ENCODE assay signal across 24 cellular contexts in genomic region chr10:100709146-100709545, GRCh38. TPM values are rescaled to one million over a fixed set of nuclear protein-coding genes. Genes with fewer than 3 reads are reported as not detected.
"Had no signal": no experiment of that assay in that cellular context is flagged by ENCODE, and none has a peak within 500 bp of the region (broad histone marks: within the 10 kb centered on the region; RNA-seq: fewer than 3 reads in every experiment).

No MANE protein-coding gene starts in this region.

- H3K4me1 Mint-ChIP-seq: activated naive CD8-positive, alpha-beta T cell treated with anti-CD3 and anti-CD28 coated beads, Interleukin-2, amount 10 ng/mL, durations not matched to agents 7 days and 5 days had no signal

- H3K36me3 ChIP-seq: adrenal gland, MG63, SJSA1 had no signal

- H3K4me3 Mint-ChIP-seq: activated CD8-positive, alpha-beta T cell treated with anti-CD3 and anti-CD28 coated beads, Interleukin-2, amount 10 ng/mL, durations not matched to agents 7 days and 5 days; activated naive CD8-positive, alpha-beta T cell treated with anti-CD3 and anti-CD28 coated beads, Interleukin-2, amount 10 ng/mL, durations not matched to agents 7 days and 5 days had no signal

- DNase-seq: activated CD4-positive, alpha-beta T cell treated with anti-CD3 and anti-CD28 coated beads for 48 hours; activated CD4-positive, alpha-beta T cell treated with anti-CD3 and anti-CD28 coated beads, Interleukin-2, amount 50 U/mL, for 4 hours; activated CD4-positive, CD25-positive, alpha-beta regulatory T cell treated with anti-CD3 and anti-CD28 coated beads, Interleukin-2, amount 50 U/mL, for 72 hours; activated CD8-positive, alpha-beta memory T cell treated with anti-CD3 and anti-CD28 coated beads, Interleukin-2, amount 50 U/mL, for 48 hours; activated CD8-positive, alpha-beta T cell treated with anti-CD3 and anti-CD28 coated beads, Interleukin-2, amount 10 ng/mL, durations not matched to agents 7 days and 5 days; activated naive CD4-positive, alpha-beta T cell treated with anti-CD3 and anti-CD28 coated beads, Interleukin-2, amount 50 U/mL, for 16 hours; activated naive CD8-positive, alpha-beta T cell treated with anti-CD3 and anti-CD28 coated beads, Interleukin-2, amount 10 ng/mL, durations not matched to agents 7 days and 5 days; activated T-cell treated with anti-CD3 and anti-CD28 coated beads, Interleukin-2, amount 50 U/mL, for 1 hour; adrenal gland; anterior cingulate cortex; MG63; NCI-H1105; NCI-H1436; NCI-H1694 treated with DMSO at 0.1 percent for 48 hours; NCI-H2029 treated with DMSO at 0.1 percent for 48 hours; NCI-H345; NCI-H510A; NCI-H526 treated with DMSO at 0.1 percent for 48 hours; PC-3; SHP77; SW 1271 had no signal

- H3K27ac ChIP-seq: adrenal gland, SJSA1 had no signal

- H3K4me1 ChIP-seq: SJSA1 had no signal

- H3K36me3 Mint-ChIP-seq: activated naive CD8-positive, alpha-beta T cell treated with anti-CD3 and anti-CD28 coated beads, Interleukin-2, amount 10 ng/mL, durations not matched to agents 7 days and 5 days had no signal

- H3K9me3 Mint-ChIP-seq: activated naive CD8-positive, alpha-beta T cell treated with anti-CD3 and anti-CD28 coated beads, Interleukin-2, amount 10 ng/mL, durations not matched to agents 7 days and 5 days had no signal

- H3K4me3 ChIP-seq: MG63, SJSA1 had no signal

- H3K27ac Mint-ChIP-seq: activated CD8-positive, alpha-beta T cell treated with anti-CD3 and anti-CD28 coated beads, Interleukin-2, amount 10 ng/mL, durations not matched to agents 7 days and 5 days; activated naive CD8-positive, alpha-beta T cell treated with anti-CD3 and anti-CD28 coated beads, Interleukin-2, amount 10 ng/mL, durations not matched to agents 7 days and 5 days had no signal

- H3K9me3 ChIP-seq: adrenal gland, MG63, SJSA1 had no signal

- ATAC-seq: activated CD8-positive, alpha-beta T cell treated with anti-CD3 and anti-CD28 coated beads, Interleukin-2, amount 10 ng/mL, durations not matched to agents 7 days and 5 days; PC-3 had no signal

RNA-seq across cellular contexts. Expression of gene PAX2, which starts 36.2 kb away (rescaled TPM):
- total RNA-seq: activated CD8-positive, alpha-beta T cell treated with anti-CD3 and anti-CD28 coated beads, Interleukin-2, amount 10 ng/mL, durations not matched to agents 7 days and 5 days; activated naive CD8-positive, alpha-beta T cell treated with anti-CD3 and anti-CD28 coated beads, Interleukin-2, amount 10 ng/mL, durations not matched to agents 7 days and 5 days; bronchial epithelial cell; PC-3; SJSA1; T-helper 1 cell treated with Interleukin-12 subunit alpha and Interleukin-12 subunit beta and Interleukin-4 antibody, amounts not matched to agents 30 ng/mL and 1 ng/mL, for 36 hours had no signal
